ENCODE assay signal across 1 cellular context in the genomic region with DNA sequence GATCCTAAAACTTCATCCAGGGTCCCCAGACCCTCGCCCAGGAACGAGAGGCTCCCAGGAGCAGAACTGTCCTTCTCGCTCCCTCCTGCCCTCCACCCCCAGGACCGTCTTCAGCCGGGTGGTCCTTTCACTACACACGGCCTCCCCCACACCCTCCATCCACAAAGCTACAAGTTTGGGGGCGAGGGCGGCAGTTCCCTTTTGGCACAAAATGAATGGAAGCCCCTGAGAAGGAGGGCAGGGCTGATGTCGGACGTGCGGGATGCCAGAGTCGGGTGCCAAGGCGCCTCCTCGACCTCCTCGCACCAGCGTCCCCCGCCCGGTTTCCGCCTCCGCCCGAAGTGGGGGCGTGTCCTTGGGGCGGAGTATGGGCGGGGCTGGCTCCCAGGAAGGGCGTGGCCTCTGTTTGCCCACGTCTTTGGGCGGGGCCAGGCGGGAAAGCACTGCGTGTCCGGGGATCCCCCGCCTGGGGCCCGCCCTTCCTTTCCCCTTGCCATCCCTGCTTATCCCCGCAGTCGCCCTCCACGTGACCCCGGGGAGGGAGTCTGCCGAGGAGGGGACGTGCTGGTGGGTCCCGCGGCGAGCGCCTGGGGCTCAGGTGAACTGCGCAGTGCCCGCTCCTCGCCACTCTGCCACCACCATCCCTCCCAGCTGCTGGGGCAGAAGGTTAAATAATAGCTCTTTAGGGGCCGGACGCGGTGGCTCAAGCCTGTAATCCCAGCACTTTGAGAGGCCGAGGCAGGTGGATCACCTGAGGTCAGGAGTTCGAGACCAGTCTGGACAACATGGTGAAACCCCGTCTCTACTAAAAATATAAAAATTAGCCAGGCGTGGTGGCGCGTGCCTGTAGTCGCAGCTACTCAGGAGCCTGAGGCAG.
TF ChIP-seq lines count a peak whose summit lies in the region.

No MANE protein-coding gene starts in this region.

TF ChIP-seq in K562, 482 proteins besides CTCF, POLR2A, EP300 and RAD21 (continued from another document and continues in another):
- TF ChIP-seq FOXO4 (CRISPR knock-in tag; IDR thresholded peaks at IDR 0.05) (no peak), ADNP (tag; IDR thresholded peaks at IDR 0.05) (no peak), TAF1 (IDR thresholded peaks at IDR 0.05; ENCODE audit: control insufficient read depth, extremely low read depth, insufficient read depth, low read length, severe bottlenecking) (no peak), SRSF3 (IDR thresholded peaks at IDR 0.05; ENCODE audit: insufficient read depth, low read length) (no peak), MCM2 (IDR thresholded peaks at IDR 0.05; ENCODE audit: low read depth) (no peak), SMAD2 (IDR thresholded peaks at IDR 0.05; ENCODE audit: low read depth, low read length) (no peak), ZNF23 (CRISPR knock-in tag; IDR thresholded peaks at IDR 0.05) (no peak), RAD51 (IDR thresholded peaks at IDR 0.05; ENCODE audit: borderline replicate concordance, low read depth) (peak; percentile 90), SAFB2 (IDR thresholded peaks at IDR 0.05; ENCODE audit: borderline replicate concordance, low read depth, low read length, severe bottlenecking) (no peak), HMGN3 (IDR thresholded peaks at IDR 0.05; ENCODE audit: borderline replicate concordance, extremely low read depth, insufficient read length, low read depth, low read length) (peak; percentile 83), TCF15 (CRISPR knock-in tag; IDR thresholded peaks at IDR 0.05) (no peak), MYNN (IDR thresholded peaks at IDR 0.05) (0 out of 2 replicates have a peak, but pooled peaks have one; percentile 57), MYNN (CRISPR knock-in tag; IDR thresholded peaks at IDR 0.05) (no peak), CXXC5 (CRISPR knock-in tag; IDR thresholded peaks at IDR 0.05) (peak; percentile 88), NRF1 (conservative IDR thresholded peaks at IDR 0.05 in 1 of 2, IDR thresholded peaks at IDR 0.05 in 1 of 2) (peak; percentile 71 to 76), DPF2 (IDR thresholded peaks at IDR 0.05) (no peak; the same call in 1 of the 2 replicates), ARNT (IDR thresholded peaks at IDR 0.05) (no peak), RFX7 (CRISPR knock-in tag; IDR thresholded peaks at IDR 0.05) (no peak), CAMTA2 (CRISPR knock-in tag; conservative IDR thresholded peaks at IDR 0.05) (no peak), YY1 (IDR thresholded peaks at IDR 0.05; ENCODE audit: borderline replicate concordance in 1 of 3, control insufficient read depth in 1 of 3, extremely low read depth in 1 of 3, insufficient read depth in 3 of 3, insufficient read length in 1 of 3, insufficient replicate concordance in 2 of 3, low read depth in 1 of 3, low read length in 2 of 3) (peak in 1 of 3 experiments; percentile 7), E2F6 (IDR thresholded peaks at IDR 0.05; ENCODE audit: borderline replicate concordance in 1 of 2, extremely low read depth in 1 of 2, insufficient read depth in 1 of 2, insufficient read length in 1 of 2, low read depth in 1 of 2, low read length in 1 of 2, poor library complexity in 1 of 2, severe bottlenecking in 1 of 2) (peak; percentile 28 to 76), CBFA2T2 (conservative IDR thresholded peaks at IDR 0.05) (peak; percentile 53), HCFC1 (IDR thresholded peaks at IDR 0.05; ENCODE audit: low read depth, low read length) (no peak), RBFOX2 (IDR thresholded peaks at IDR 0.05; ENCODE audit: low read depth, low read length) (peak; percentile 88), SP1 (CRISPR knock-in tag; IDR thresholded peaks at IDR 0.05) (peak; percentile 99), GABPB1 (CRISPR knock-in tag; IDR thresholded peaks at IDR 0.05) (peak; percentile 32; the same call in 1 of the 2 replicates), ZBTB26 (CRISPR knock-in tag; IDR thresholded peaks at IDR 0.05) (no peak), NR4A1 (CRISPR knock-in tag; IDR thresholded peaks at IDR 0.05) (no peak), NR4A1 (tag; IDR thresholded peaks at IDR 0.05) (no peak), KDM5B (IDR thresholded peaks at IDR 0.05; ENCODE audit: insufficient replicate concordance, low read depth, low read length) (peak; percentile 60), SREBF1 (IDR thresholded peaks at IDR 0.05; ENCODE audit: borderline replicate concordance, low read depth, low read length) (no peak), ZNF583 (CRISPR knock-in tag; IDR thresholded peaks at IDR 0.05) (no peak), HOXB6 (CRISPR knock-in tag; IDR thresholded peaks at IDR 0.05; ENCODE audit: borderline replicate concordance) (no peak), SIRT6 (IDR thresholded peaks at IDR 0.05; ENCODE audit: low read depth, low read length) (no peak), MYC (IDR thresholded peaks at IDR 0.05; ENCODE audit: low read depth, low read length) (peak; percentile 64; the same call in 1 of the 2 replicates), MYC (CRISPR knock-in tag; IDR thresholded peaks at IDR 0.05; ENCODE audit: borderline replicate concordance, low read depth) (no peak), NCOA1 (IDR thresholded peaks at IDR 0.05; ENCODE audit: low read depth) (no peak), ZBTB33 (CRISPR knock-in tag; IDR thresholded peaks at IDR 0.05) (no peak), ZNF766 (CRISPR knock-in tag; conservative IDR thresholded peaks at IDR 0.05) (no peak), POU5F1 (IDR thresholded peaks at IDR 0.05; ENCODE audit: borderline replicate concordance, low read depth, low read length, partially characterized antibody) (no peak), SMARCB1 (IDR thresholded peaks at IDR 0.05; ENCODE audit: insufficient read length, low read depth) (no peak), ZNF133 (CRISPR knock-in tag; IDR thresholded peaks at IDR 0.05) (no peak), MAX (CRISPR knock-in tag; IDR thresholded peaks at IDR 0.05) (peak; percentile 80), ATF1 (CRISPR knock-in tag; IDR thresholded peaks at IDR 0.05) (no peak), ATF1 (tag; IDR thresholded peaks at IDR 0.05) (peak; percentile 79), KLF16 (IDR thresholded peaks at IDR 0.05) (no peak), FOS (IDR thresholded peaks at IDR 0.05; ENCODE audit: extremely low read depth, insufficient read length) (no peak), SNRNP70 (optimal IDR thresholded peaks at IDR 0.05; ENCODE audit: low read depth, low read length) (no peak), NFIX (CRISPR knock-in tag; IDR thresholded peaks at IDR 0.05; ENCODE audit: low read depth) (no peak), TOE1 (IDR thresholded peaks at IDR 0.05; ENCODE audit: borderline replicate concordance) (peak; percentile 66), TOE1 (CRISPR knock-in tag; IDR thresholded peaks at IDR 0.05; ENCODE audit: borderline replicate concordance, low read depth) (no peak), ZNF12 (CRISPR knock-in tag; IDR thresholded peaks at IDR 0.05) (no peak), ZC3H11A (IDR thresholded peaks at IDR 0.05; ENCODE audit: low read depth, low read length) (no peak)
- TF ChIP-seq, protein P1, sequence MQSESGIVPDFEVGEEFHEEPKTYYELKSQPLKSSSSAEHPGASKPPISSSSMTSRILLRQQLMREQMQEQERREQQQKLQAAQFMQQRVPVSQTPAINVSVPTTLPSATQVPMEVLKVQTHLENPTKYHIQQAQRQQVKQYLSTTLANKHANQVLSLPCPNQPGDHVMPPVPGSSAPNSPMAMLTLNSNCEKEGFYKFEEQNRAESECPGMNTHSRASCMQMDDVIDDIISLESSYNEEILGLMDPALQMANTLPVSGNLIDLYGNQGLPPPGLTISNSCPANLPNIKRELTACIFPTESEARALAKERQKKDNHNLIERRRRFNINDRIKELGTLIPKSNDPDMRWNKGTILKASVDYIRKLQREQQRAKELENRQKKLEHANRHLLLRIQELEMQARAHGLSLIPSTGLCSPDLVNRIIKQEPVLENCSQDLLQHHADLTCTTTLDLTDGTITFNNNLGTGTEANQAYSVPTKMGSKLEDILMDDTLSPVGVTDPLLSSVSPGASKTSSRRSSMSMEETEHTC (IDR thresholded peaks at IDR 0.05) = peak; percentile 43; the same call in 1 of the 2 replicates
